ENCODE assay signal across 22 cellular contexts in genomic region chr17:71203953-71204352, GRCh38.
DNase-seq lines count a peak whose midpoint lies in the region; ATAC-seq, FAIRE-seq and TF ChIP-seq lines count a peak whose summit lies in the region.
"Had no signal": no experiment of that assay in that cellular context is flagged by ENCODE, and none has a peak within 500 bp of the region (broad histone marks: within the 10 kb centered on the region; RNA-seq: fewer than 3 reads in every experiment).

No MANE protein-coding gene starts in this region.

- no peaks in the 10 kb centered on the region for H3K36me3 ChIP-seq in breast epithelium
- H3K36me3 ChIP-seq in spleen, result no peaks in the 10 kb centered on the region
- H3K36me3 ChIP-seq: BLaER1, SJCRH30 had no signal

- POLR2A ChIA-PET in MCF 10A (lab: Yijun Ruan, JAX), result interaction anchor here (0.6 to 0.7 kb wide), 2 partner anchors 20 to 249 kb away, joined by 3 to 4 read pairs; no protein-coding TSS in a partner anchor

- BruUV-seq in MCF 10A (replicated peaks; lab: Mats Ljungman, UMichigan), result no TSS peak

- TF ChIP-seq POLR2A in breast epithelium (IDR thresholded peaks at IDR 0.05) (no peak), spleen (IDR thresholded peaks at IDR 0.05) (no peak)

- H3K9me3 ChIP-seq in breast epithelium (no peaks in the 10 kb centered on the region), spleen (peaks cover 0 to 13% (median 1%) of the 10 kb centered on the region in 8 donors)
- H3K9me3 ChIP-seq: BLaER1, SJCRH30 had no signal

- no peaks in the 10 kb centered on the region for H3K27me3 Mint-ChIP-seq in MCF 10A (ENCODE audit: insufficient read depth, unreplicated experiment)
- H3K27me3 Mint-ChIP-seq in activated T-cell treated with anti-CD3 and anti-CD28 coated beads, Interleukin-2, amount 50 U/mL, for 24 hours, result no peaks in the 10 kb centered on the region

- no peak overlapping the region for H3K4me3 Mint-ChIP-seq in MCF 10A (ENCODE audit: unreplicated experiment)
- no peak overlapping the region for H3K4me3 Mint-ChIP-seq in activated T-cell treated with anti-CD3 and anti-CD28 coated beads, Interleukin-2, amount 50 U/mL, for 24 hours
- H3K4me3 Mint-ChIP-seq: CD8-positive, alpha-beta T cell; GM23338 had no signal

- H3K4me1 ChIP-seq in breast epithelium, result no peaks in the 10 kb centered on the region
- H3K4me1 ChIP-seq in spleen, result no peaks in the 10 kb centered on the region
- H3K4me1 ChIP-seq: BLaER1, SJCRH30 had no signal

- no peaks in the 10 kb centered on the region for H3K9me3 Mint-ChIP-seq in MCF 10A (ENCODE audit: unreplicated experiment)
- peaks cover 12% of the 10 kb centered on the region for H3K9me3 Mint-ChIP-seq in activated T-cell treated with anti-CD3 and anti-CD28 coated beads, Interleukin-2, amount 50 U/mL, for 24 hours
- H3K9me3 Mint-ChIP-seq: GM23338 had no signal

- intact Hi-C loops in MCF 10A (cut with micrococcal nuclease) (no loop called here), breast epithelium (cut with DNase I; ENCODE audit: low total_unique reads) (loop anchor here (5.0 kb wide), 1 partner anchor 632 kb away; no protein-coding TSS in a partner anchor), spleen (cut with DNase I; ENCODE audit: low total_unique reads) (loop anchor here (10.0 kb wide), 1 partner anchor 79 kb away; no protein-coding TSS in a partner anchor)

- no peak overlapping the region for H3K27ac ChIP-seq in breast epithelium
- no peak overlapping the region for H3K27ac ChIP-seq in spleen
- H3K27ac ChIP-seq: 22Rv1, BLaER1, SJCRH30 had no signal

- no peak for TF ChIP-seq CTCF in MCF 10A (IDR thresholded peaks at IDR 0.05; ENCODE audit: unreplicated experiment)
- TF ChIP-seq CTCF in breast epithelium (IDR thresholded peaks at IDR 0.05), result no peak
- TF ChIP-seq CTCF in fibroblast of mammary gland (conservative IDR thresholded peaks at IDR 0.05; ENCODE audit: control insufficient read depth, insufficient read depth, low read depth, low read length), result no peak
- TF ChIP-seq CTCF in spleen (IDR thresholded peaks at IDR 0.05 in 8 of 11, conservative IDR thresholded peaks at IDR 0.05 in 3 of 11), result no peak
- no peak for TF ChIP-seq CTCF in D721Med (IDR thresholded peaks at IDR 0.05; ENCODE audit: insufficient read depth, missing control alignments)

- DNase-seq in MCF 10A (ENCODE audit: unreplicated experiment) (peak; percentile 27), breast epithelium (ENCODE audit: low spot score in 2 of 2) (no peak), RPMI7951 (ENCODE audit: low read depth) (peak; percentile 66), fibroblast of mammary gland (ENCODE audit: low read depth) (peak; percentile 43), spleen (no peak), D721Med (ENCODE audit: insufficient read length, low spot score) (no peak)
- no peak for DNase-seq in activated T-cell treated with anti-CD3 and anti-CD28 coated beads, Interleukin-2, amount 50 U/mL, for 24 hours
- DNase-seq: CD8-positive, alpha-beta T cell; DMS79; GF-D8; NCI-H1417 treated with DMSO at 0.1 percent for 48 hours; NCI-H1930; NCI-H69; OCI-M1; SJCRH30 had no signal

- H3K27ac Mint-ChIP-seq in MCF 10A (ENCODE audit: low read depth, unreplicated experiment), result no peak overlapping the region
- no peak overlapping the region for H3K27ac Mint-ChIP-seq in activated T-cell treated with anti-CD3 and anti-CD28 coated beads, Interleukin-2, amount 50 U/mL, for 24 hours
- H3K27ac Mint-ChIP-seq: CD8-positive, alpha-beta T cell; GM23338 had no signal

- CTCF ChIA-PET in MCF 10A (lab: Yijun Ruan, JAX), result interaction anchor here (0.6 kb wide), 1 partner anchor 55 kb away, joined by 3 read pairs; no protein-coding TSS in a partner anchor

- no peaks in the 10 kb centered on the region for H3K36me3 Mint-ChIP-seq in MCF 10A (ENCODE audit: insufficient read depth, unreplicated experiment)
- no peaks in the 10 kb centered on the region for H3K36me3 Mint-ChIP-seq in activated T-cell treated with anti-CD3 and anti-CD28 coated beads, Interleukin-2, amount 50 U/mL, for 24 hours (ENCODE audit: low read depth)
- H3K36me3 Mint-ChIP-seq: CD8-positive, alpha-beta T cell had no signal

- ATAC-seq in HG02678 (IDR thresholded peaks at IDR 0.05; ENCODE audit: unreplicated experiment), result no peak
- ATAC-seq: CD8-positive, alpha-beta T cell; GM23338 had no signal

- H3K27me3 ChIP-seq in breast epithelium (no peaks in the 10 kb centered on the region), spleen (replicated peaks in 1 of 7) (no peaks in the 10 kb centered on the region)
- H3K27me3 ChIP-seq: BLaER1, SJCRH30 had no signal

- H3K4me3 ChIP-seq in breast epithelium, result no peak overlapping the region
- no peak overlapping the region for H3K4me3 ChIP-seq in fibroblast of mammary gland (ENCODE audit: control insufficient read depth, low read depth, low read length)
- no peak overlapping the region for H3K4me3 ChIP-seq in spleen
- H3K4me3 ChIP-seq: BLaER1, GM23338, SJCRH30 had no signal

- WGBS in spleen, 5 donors, result 86 to 99% (median 90%) methylated on average over 1 of the region's 1 CpG

- no peak for FAIRE-seq in D721Med (lab: Jason Lieb, UNC)
- FAIRE-seq: GM12891, GM18507, HTR-8/SVneo had no signal

- peaks cover 13% of the 10 kb centered on the region for H3K4me1 Mint-ChIP-seq in MCF 10A (ENCODE audit: insufficient read depth, unreplicated experiment)
- H3K4me1 Mint-ChIP-seq in activated T-cell treated with anti-CD3 and anti-CD28 coated beads, Interleukin-2, amount 50 U/mL, for 24 hours (ENCODE audit: low read depth), result no peaks in the 10 kb centered on the region
- H3K4me1 Mint-ChIP-seq: GM23338 had no signal

Comparison
In these comparisons a context has a peak if more than half of its experiments do, and no peak if none do; other contexts are left out.
1. DNase-seq: peak in MCF 10A (single experiment), RPMI7951 (single experiment) and fibroblast of mammary gland (single experiment); none in breast epithelium (0 of 2), activated T-cell treated with anti-CD3 and anti-CD28 coated beads, Interleukin-2, amount 50 U/mL, for 24 hours (single experiment), spleen (single experiment) and D721Med (single experiment).